ENCODE assay signal across 8 cellular contexts in genomic region chr2:205024822-205025518, GRCh38.
DNase-seq lines count a peak whose midpoint lies in the region; ATAC-seq, FAIRE-seq and TF ChIP-seq lines count a peak whose summit lies in the region.

No MANE protein-coding gene starts in this region.

- in situ Hi-C loops in Caki2 (cut with HindIII; ENCODE audit: low pct_unique_long_range_greater_than_20kb, low sequenced_read_pairs), result no loop called here
- in situ Hi-C loops in K562 (cut with MboI), result no loop called here

- H2AFZ ChIP-seq in K562 (ENCODE audit: low read depth, low read length), result no peak overlapping the region; the same call in 1 of the 2 replicates

- no peaks in the 10 kb centered on the region for H3K36me3 Mint-ChIP-seq in stimulated activated effector memory CD8-positive, alpha-beta T cell treated with anti-CD3 and anti-CD28 coated beads, Interleukin-12 subunit alpha, Interleukin-12 subunit beta, amount 100 ng/mL, for 72 hours

- peak; percentile 95 for FAIRE-seq in K562 (lab: Jason Lieb, UNC)

- 1% methylated on average over 10 of the region's 10 CpGs for WGBS in K562 (ENCODE audit: insufficient coverage, low coverage, missing lambda C conversion rate)

- H3K9me3 Mint-ChIP-seq in stimulated activated effector memory CD8-positive, alpha-beta T cell treated with anti-CD3 and anti-CD28 coated beads, Interleukin-12 subunit alpha, Interleukin-12 subunit beta, amount 100 ng/mL, for 72 hours, result no peaks in the 10 kb centered on the region

- no peaks in the 10 kb centered on the region for H3K4me1 Mint-ChIP-seq in stimulated activated effector memory CD8-positive, alpha-beta T cell treated with anti-CD3 and anti-CD28 coated beads, Interleukin-12 subunit alpha, Interleukin-12 subunit beta, amount 100 ng/mL, for 72 hours

- peak overlapping the region; percentile 73 for H3K27ac ChIP-seq in K562 (ENCODE audit: extremely low read depth, low read depth, low read length)

- no peak overlapping the region for H3K27ac Mint-ChIP-seq in stimulated activated effector memory CD8-positive, alpha-beta T cell treated with anti-CD3 and anti-CD28 coated beads, Interleukin-12 subunit alpha, Interleukin-12 subunit beta, amount 100 ng/mL, for 72 hours

- H3K4me3 Mint-ChIP-seq in stimulated activated effector memory CD8-positive, alpha-beta T cell treated with anti-CD3 and anti-CD28 coated beads, Interleukin-12 subunit alpha, Interleukin-12 subunit beta, amount 100 ng/mL, for 72 hours, result no peak overlapping the region

- peaks cover 0 to 15% of the 10 kb centered on the region in 2 experiments; a peak in 2 of 5 replicates for H3K4me1 ChIP-seq in K562 (replicated peaks in 1 of 2; ENCODE audit: control insufficient read depth in 2 of 2, insufficient read depth in 2 of 2, low read length in 2 of 2)

- peak overlapping the region in 1 of 2 experiments; percentile 44; a peak in 1 of 4 replicates for H3K9ac ChIP-seq in K562 (ENCODE audit: insufficient read depth in 1 of 2, low read depth in 2 of 2, low read length in 2 of 2)

- intact Hi-C loops in K562 (cut with micrococcal nuclease), result loop anchor here (10.0 kb wide), 1 partner anchor 110 kb away; no protein-coding TSS in a partner anchor

- H3K9me1 ChIP-seq in K562 (ENCODE audit: control insufficient read depth, insufficient read depth, low read length), result no peaks in the 10 kb centered on the region

- no peaks in the 10 kb centered on the region for H3K9me3 ChIP-seq in K562 (replicated peaks; ENCODE audit: control insufficient read depth, insufficient read depth, low read depth, low read length)

- ATAC-seq in K562, result peak; percentile 96
- ATAC-seq in stimulated activated effector memory CD8-positive, alpha-beta T cell treated with anti-CD3 and anti-CD28 coated beads, Interleukin-12 subunit alpha, Interleukin-12 subunit beta, amount 100 ng/mL, for 72 hours, result peak; percentile 98
- ATAC-seq in GM21576 (IDR thresholded peaks at IDR 0.05; ENCODE audit: unreplicated experiment), result no peak

- no peak for TF ChIP-seq CTCF in K562 (IDR thresholded peaks at IDR 0.05 in 2 of 3, conservative IDR thresholded peaks at IDR 0.05 in 1 of 3; ENCODE audit: insufficient read depth in 2 of 3, low read depth in 1 of 3, low read length in 3 of 3)

- H4K20me1 ChIP-seq in K562 (replicated peaks; ENCODE audit: control insufficient read depth, insufficient read depth, low read length), result no peaks in the 10 kb centered on the region

- TF ChIP-seq POLR2A in K562 (conservative IDR thresholded peaks at IDR 0.05), result no peak

- POLR2A ChIA-PET in K562 (lab: Yijun Ruan, JAX), result interaction anchor here (1.2 kb wide), 1 partner anchor 9 kb away, joined by 3 read pairs; no protein-coding TSS in a partner anchor

- no peaks in the 10 kb centered on the region for H3K79me2 ChIP-seq in K562 (ENCODE audit: control insufficient read depth, insufficient read depth, low read length)

- 0 out of 4 replicates have a peak, but pooled peaks of 1 of the 2 experiments have one; percentile 13 for TF ChIP-seq RAD21 in K562 (CRISPR knock-in tag; conservative IDR thresholded peaks at IDR 0.05 in 1 of 2, IDR thresholded peaks at IDR 0.05 in 1 of 2)

- no peaks in the 10 kb centered on the region for H3K36me3 ChIP-seq in K562 (ENCODE audit: control insufficient read depth, insufficient read depth, low read length)

- no TSS peak for BruUV-seq in K562 (replicated peaks; lab: Mats Ljungman, UMichigan)

- DNase-seq in Caki2 (ENCODE audit: low read depth) (peak; percentile 92), NCI-H460 (ENCODE audit: extremely low read depth, low read depth) (peak; percentile 85), K562 (ENCODE audit: extremely low read depth in 1 of 4, low spot score in 3 of 4) (peak; percentile 46 to 84 (median 60)), kidney glomerular epithelial cell (lab: John Stamatoyannopoulos, UW) (peak; percentile 94), NCI-H146 treated with DMSO at 0.1 percent for 48 hours (lab: John Stamatoyannopoulos, UW; ENCODE audit: unreplicated experiment) (no peak), NCI-H2029 treated with DMSO at 0.1 percent for 48 hours (lab: John Stamatoyannopoulos, UW) (no peak)
- no peak for DNase-seq in stimulated activated effector memory CD8-positive, alpha-beta T cell treated with anti-CD3 and anti-CD28 coated beads, Interleukin-12 subunit alpha, Interleukin-12 subunit beta, amount 100 ng/mL, for 72 hours (ENCODE audit: low spot score in 2 of 2)

- TF ChIP-seq EP300 in K562 (IDR thresholded peaks at IDR 0.05; ENCODE audit: low read length), result peak; percentile 97

- no peaks in the 10 kb centered on the region for H3K27me3 ChIP-seq in K562 (ENCODE audit: control insufficient read depth in 2 of 2, insufficient read depth in 2 of 2, low read length in 2 of 2)

- peak overlapping the region; percentile 69 for H3K4me2 ChIP-seq in K562 (ENCODE audit: insufficient read depth, low read length)

- CTCF ChIA-PET in K562 (lab: Yijun Ruan, JAX; ENCODE audit: low intra/inter-chr PET ratio), result no interaction called here

- no peak overlapping the region for H3K4me3 ChIP-seq in K562

TF ChIP-seq in K562, 482 proteins besides CTCF, POLR2A, EP300 and RAD21 (continues in another document):
- TF ChIP-seq JUNB (CRISPR knock-in tag; conservative IDR thresholded peaks at IDR 0.05) (peak; percentile 71; the same call in 1 of the 2 replicates), CREB1 (IDR thresholded peaks at IDR 0.05) (peak; percentile 70), CREB1 (CRISPR knock-in tag; IDR thresholded peaks at IDR 0.05) (no peak), NRF1 (conservative IDR thresholded peaks at IDR 0.05 in 1 of 2, IDR thresholded peaks at IDR 0.05 in 1 of 2) (0 out of 4 replicates have a peak, but pooled peaks of 1 of the 2 experiments have one; percentile 11), ATF1 (CRISPR knock-in tag; IDR thresholded peaks at IDR 0.05) (no peak), ATF1 (tag; IDR thresholded peaks at IDR 0.05) (peak; percentile 58), FOS (IDR thresholded peaks at IDR 0.05; ENCODE audit: extremely low read depth, insufficient read length) (peak; percentile 74), GATA2 (CRISPR knock-in tag; IDR thresholded peaks at IDR 0.05) (peak; percentile 80), RCOR1 (IDR thresholded peaks at IDR 0.05; ENCODE audit: borderline replicate concordance in 1 of 2, low read depth in 2 of 2, low read length in 2 of 2) (peak; percentile 98 to 99), ZBTB26 (CRISPR knock-in tag; IDR thresholded peaks at IDR 0.05) (no peak), CXXC5 (CRISPR knock-in tag; IDR thresholded peaks at IDR 0.05) (peak; percentile 63), SMAD1 (IDR thresholded peaks at IDR 0.05; ENCODE audit: low read depth, low read length, partially characterized antibody) (peak; percentile 45), LCOR (CRISPR knock-in tag; IDR thresholded peaks at IDR 0.05) (peak; percentile 61; the same call in 1 of the 2 replicates), LEF1 (IDR thresholded peaks at IDR 0.05) (peak; percentile 82), MYC (IDR thresholded peaks at IDR 0.05; ENCODE audit: low read depth, low read length) (peak; percentile 53; the same call in 1 of the 2 replicates), MYC (CRISPR knock-in tag; IDR thresholded peaks at IDR 0.05; ENCODE audit: borderline replicate concordance, low read depth) (no peak), RBM14 (IDR thresholded peaks at IDR 0.05; ENCODE audit: borderline replicate concordance, insufficient read depth, low read depth, low read length) (no peak), SMARCA4 (IDR thresholded peaks at IDR 0.05) (peak; percentile 97), MCM5 (IDR thresholded peaks at IDR 0.05; ENCODE audit: low read depth) (no peak), FOSL1 (tag; conservative IDR thresholded peaks at IDR 0.05) (peak; percentile 100), SOX6 (IDR thresholded peaks at IDR 0.05) (peak; percentile 92), TAL1 (IDR thresholded peaks at IDR 0.05) (peak; percentile 96), RBBP5 (IDR thresholded peaks at IDR 0.05; ENCODE audit: borderline replicate concordance, insufficient read depth, low read length, poor library complexity, severe bottlenecking) (no peak), ZMIZ1 (IDR thresholded peaks at IDR 0.05; ENCODE audit: low read depth in 2 of 2, low read length in 2 of 2) (peak in 1 of 2 experiments; percentile 94; a peak in 2 of 4 replicates)

Comparison
In these comparisons a context has a peak if more than half of its experiments do, and no peak if none do; other contexts are left out.
1. DNase-seq: peak in Caki2 (single experiment), NCI-H460 (single experiment), K562 (4 of 4) and kidney glomerular epithelial cell (single experiment); none in stimulated activated effector memory CD8-positive, alpha-beta T cell treated with anti-CD3 and anti-CD28 coated beads, Interleukin-12 subunit alpha, Interleukin-12 subunit beta, amount 100 ng/mL, for 72 hours (0 of 2), NCI-H146 treated with DMSO at 0.1 percent for 48 hours (single experiment) and NCI-H2029 treated with DMSO at 0.1 percent for 48 hours (single experiment).